1 cellular context compared by ENCODE assay signal in the genomic region with DNA sequence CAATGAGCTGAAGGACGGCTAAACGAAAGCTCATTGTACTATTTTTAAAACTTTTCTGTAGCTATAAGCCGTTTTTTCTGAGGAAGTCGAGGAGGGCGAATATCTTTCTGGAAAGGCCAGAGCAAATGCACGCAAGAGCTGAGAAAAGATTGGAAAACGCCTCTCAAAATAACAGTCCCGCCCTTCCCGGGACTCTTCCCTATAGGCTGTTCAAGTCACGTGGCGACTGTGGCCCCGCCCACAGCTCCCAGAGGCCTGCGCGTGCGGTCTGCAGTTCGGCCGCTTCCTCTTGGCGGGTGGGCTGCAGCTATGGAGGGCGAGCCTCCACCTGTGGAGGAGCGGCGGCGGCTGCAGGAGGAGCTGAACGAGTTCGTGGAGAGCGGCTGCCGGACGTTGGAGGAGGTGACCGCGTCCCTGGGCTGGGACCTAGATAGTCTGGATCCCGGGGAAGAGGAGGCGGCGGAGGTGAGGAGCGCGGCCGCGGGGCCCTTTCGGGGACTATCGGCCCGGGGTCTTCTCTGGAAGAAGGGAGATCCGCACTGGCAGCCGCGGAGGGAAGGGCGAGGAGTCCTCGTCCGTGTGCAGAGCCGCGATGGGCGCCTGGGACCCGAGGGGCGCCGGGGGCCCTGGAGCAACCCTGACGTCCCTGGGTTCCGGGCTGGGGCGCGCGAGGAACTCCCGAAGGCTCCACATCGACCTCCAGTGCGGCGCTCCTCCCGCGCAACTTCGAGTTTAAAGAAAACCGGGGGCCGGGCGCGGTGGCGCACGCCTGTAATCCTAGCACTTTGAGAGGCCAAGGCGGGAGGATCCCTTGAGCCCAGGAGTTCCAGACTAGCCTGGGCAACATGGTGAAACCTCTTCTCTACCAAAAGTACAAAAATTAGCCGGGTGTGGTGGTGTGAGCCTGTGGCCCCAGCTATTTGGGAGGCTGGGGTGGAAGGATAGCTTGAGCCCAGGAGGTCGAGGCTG.
A peak's percentile ranks its signal among the peaks of the same experiment; 100 is the strongest.
TF ChIP-seq lines count a peak whose summit lies in the region.

A gene with protein sequence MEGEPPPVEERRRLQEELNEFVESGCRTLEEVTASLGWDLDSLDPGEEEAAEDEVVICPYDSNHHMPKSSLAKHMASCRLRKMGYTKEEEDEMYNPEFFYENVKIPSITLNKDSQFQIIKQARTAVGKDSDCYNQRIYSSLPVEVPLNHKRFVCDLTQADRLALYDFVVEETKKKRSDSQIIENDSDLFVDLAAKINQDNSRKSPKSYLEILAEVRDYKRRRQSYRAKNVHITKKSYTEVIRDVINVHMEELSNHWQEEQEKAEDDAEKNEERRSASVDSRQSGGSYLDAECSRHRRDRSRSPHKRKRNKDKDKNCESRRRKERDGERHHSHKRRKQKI (plus strand): TSS at position 250 of the 969 bp plus-strand sequence. CDS start 60 bp downstream, at position 310.

TF ChIP-seq in HepG2, 621 proteins besides CTCF, POLR2A, EP300 and RAD21 (continued from another document):
- TF ChIP-seq ZNF577 (CRISPR knock-in tag; IDR thresholded peaks at IDR 0.05; ENCODE audit: borderline replicate concordance, low read depth) (0 out of 2 replicates have a peak, but pooled peaks have one; percentile 26), POLR2AphosphoS2 (IDR thresholded peaks at IDR 0.05; ENCODE audit: low read depth, low read length) (no peak), HIVEP1 (CRISPR knock-in tag; IDR thresholded peaks at IDR 0.05) (peak; percentile 82), SRSF9 (IDR thresholded peaks at IDR 0.05; ENCODE audit: borderline replicate concordance, insufficient read depth, low read depth, low read length, poor library complexity, severe bottlenecking) (no peak), SP2 (CRISPR knock-in tag; IDR thresholded peaks at IDR 0.05) (peak; percentile 49; the same call in 1 of the 2 replicates), WIZ (CRISPR knock-in tag; IDR thresholded peaks at IDR 0.05) (no peak; the same call in 1 of the 2 replicates), NR2F2 (IDR thresholded peaks at IDR 0.05; ENCODE audit: borderline replicate concordance, low read depth) (no peak), HOXD1 (CRISPR knock-in tag; IDR thresholded peaks at IDR 0.05) (no peak), ZNF772 (CRISPR knock-in tag; IDR thresholded peaks at IDR 0.05) (peak; percentile 97), KDM3A (CRISPR knock-in tag; IDR thresholded peaks at IDR 0.05; ENCODE audit: low read depth) (peak; percentile 73; the same call in 1 of the 2 replicates), NFYC (CRISPR knock-in tag; IDR thresholded peaks at IDR 0.05) (peak; percentile 97), ZBTB20 (CRISPR knock-in tag; IDR thresholded peaks at IDR 0.05; ENCODE audit: borderline replicate concordance, low read depth) (0 out of 2 replicates have a peak, but pooled peaks have one; percentile 34), ZFX (CRISPR knock-in tag; IDR thresholded peaks at IDR 0.05; ENCODE audit: low read depth) (peak; percentile 96), ZNF605 (CRISPR knock-in tag; IDR thresholded peaks at IDR 0.05) (peak; percentile 92), HOXA3 (CRISPR knock-in tag; IDR thresholded peaks at IDR 0.05) (peak; percentile 73; the same call in 1 of the 2 replicates), TEAD2 (CRISPR knock-in tag; IDR thresholded peaks at IDR 0.05) (no peak), ZNF20 (CRISPR knock-in tag; IDR thresholded peaks at IDR 0.05) (no peak), CC2D1A (CRISPR knock-in tag; IDR thresholded peaks at IDR 0.05) (no peak), NFE2L2 (IDR thresholded peaks at IDR 0.05; ENCODE audit: low read length) (no peak), ZNF780A (CRISPR knock-in tag; IDR thresholded peaks at IDR 0.05) (no peak; the same call in 1 of the 2 replicates)
- TF ChIP-seq, protein P1, sequence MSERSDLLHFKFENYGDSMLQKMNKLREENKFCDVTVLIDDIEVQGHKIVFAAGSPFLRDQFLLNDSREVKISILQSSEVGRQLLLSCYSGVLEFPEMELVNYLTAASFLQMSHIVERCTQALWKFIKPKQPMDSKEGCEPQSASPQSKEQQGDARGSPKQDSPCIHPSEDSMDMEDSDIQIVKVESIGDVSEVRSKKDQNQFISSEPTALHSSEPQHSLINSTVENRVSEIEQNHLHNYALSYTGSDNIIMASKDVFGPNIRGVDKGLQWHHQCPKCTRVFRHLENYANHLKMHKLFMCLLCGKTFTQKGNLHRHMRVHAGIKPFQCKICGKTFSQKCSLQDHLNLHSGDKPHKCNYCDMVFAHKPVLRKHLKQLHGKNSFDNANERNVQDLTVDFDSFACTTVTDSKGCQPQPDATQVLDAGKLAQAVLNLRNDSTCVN (CRISPR knock-in tag; IDR thresholded peaks at IDR 0.05; ENCODE audit: borderline replicate concordance) = peak; percentile 84
- TF ChIP-seq, protein P2, sequence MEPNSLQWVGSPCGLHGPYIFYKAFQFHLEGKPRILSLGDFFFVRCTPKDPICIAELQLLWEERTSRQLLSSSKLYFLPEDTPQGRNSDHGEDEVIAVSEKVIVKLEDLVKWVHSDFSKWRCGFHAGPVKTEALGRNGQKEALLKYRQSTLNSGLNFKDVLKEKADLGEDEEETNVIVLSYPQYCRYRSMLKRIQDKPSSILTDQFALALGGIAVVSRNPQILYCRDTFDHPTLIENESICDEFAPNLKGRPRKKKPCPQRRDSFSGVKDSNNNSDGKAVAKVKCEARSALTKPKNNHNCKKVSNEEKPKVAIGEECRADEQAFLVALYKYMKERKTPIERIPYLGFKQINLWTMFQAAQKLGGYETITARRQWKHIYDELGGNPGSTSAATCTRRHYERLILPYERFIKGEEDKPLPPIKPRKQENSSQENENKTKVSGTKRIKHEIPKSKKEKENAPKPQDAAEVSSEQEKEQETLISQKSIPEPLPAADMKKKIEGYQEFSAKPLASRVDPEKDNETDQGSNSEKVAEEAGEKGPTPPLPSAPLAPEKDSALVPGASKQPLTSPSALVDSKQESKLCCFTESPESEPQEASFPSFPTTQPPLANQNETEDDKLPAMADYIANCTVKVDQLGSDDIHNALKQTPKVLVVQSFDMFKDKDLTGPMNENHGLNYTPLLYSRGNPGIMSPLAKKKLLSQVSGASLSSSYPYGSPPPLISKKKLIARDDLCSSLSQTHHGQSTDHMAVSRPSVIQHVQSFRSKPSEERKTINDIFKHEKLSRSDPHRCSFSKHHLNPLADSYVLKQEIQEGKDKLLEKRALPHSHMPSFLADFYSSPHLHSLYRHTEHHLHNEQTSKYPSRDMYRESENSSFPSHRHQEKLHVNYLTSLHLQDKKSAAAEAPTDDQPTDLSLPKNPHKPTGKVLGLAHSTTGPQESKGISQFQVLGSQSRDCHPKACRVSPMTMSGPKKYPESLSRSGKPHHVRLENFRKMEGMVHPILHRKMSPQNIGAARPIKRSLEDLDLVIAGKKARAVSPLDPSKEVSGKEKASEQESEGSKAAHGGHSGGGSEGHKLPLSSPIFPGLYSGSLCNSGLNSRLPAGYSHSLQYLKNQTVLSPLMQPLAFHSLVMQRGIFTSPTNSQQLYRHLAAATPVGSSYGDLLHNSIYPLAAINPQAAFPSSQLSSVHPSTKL (CRISPR knock-in tag; IDR thresholded peaks at IDR 0.05) = peak; percentile 52; the same call in 1 of the 2 replicates
- TF ChIP-seq, protein P3, sequence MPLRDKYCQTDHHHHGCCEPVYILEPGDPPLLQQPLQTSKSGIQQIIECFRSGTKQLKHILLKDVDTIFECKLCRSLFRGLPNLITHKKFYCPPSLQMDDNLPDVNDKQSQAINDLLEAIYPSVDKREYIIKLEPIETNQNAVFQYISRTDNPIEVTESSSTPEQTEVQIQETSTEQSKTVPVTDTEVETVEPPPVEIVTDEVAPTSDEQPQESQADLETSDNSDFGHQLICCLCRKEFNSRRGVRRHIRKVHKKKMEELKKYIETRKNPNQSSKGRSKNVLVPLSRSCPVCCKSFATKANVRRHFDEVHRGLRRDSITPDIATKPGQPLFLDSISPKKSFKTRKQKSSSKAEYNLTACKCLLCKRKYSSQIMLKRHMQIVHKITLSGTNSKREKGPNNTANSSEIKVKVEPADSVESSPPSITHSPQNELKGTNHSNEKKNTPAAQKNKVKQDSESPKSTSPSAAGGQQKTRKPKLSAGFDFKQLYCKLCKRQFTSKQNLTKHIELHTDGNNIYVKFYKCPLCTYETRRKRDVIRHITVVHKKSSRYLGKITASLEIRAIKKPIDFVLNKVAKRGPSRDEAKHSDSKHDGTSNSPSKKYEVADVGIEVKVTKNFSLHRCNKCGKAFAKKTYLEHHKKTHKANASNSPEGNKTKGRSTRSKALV (CRISPR knock-in tag; IDR thresholded peaks at IDR 0.05) = peak; percentile 85
- TF ChIP-seq, protein P4, sequence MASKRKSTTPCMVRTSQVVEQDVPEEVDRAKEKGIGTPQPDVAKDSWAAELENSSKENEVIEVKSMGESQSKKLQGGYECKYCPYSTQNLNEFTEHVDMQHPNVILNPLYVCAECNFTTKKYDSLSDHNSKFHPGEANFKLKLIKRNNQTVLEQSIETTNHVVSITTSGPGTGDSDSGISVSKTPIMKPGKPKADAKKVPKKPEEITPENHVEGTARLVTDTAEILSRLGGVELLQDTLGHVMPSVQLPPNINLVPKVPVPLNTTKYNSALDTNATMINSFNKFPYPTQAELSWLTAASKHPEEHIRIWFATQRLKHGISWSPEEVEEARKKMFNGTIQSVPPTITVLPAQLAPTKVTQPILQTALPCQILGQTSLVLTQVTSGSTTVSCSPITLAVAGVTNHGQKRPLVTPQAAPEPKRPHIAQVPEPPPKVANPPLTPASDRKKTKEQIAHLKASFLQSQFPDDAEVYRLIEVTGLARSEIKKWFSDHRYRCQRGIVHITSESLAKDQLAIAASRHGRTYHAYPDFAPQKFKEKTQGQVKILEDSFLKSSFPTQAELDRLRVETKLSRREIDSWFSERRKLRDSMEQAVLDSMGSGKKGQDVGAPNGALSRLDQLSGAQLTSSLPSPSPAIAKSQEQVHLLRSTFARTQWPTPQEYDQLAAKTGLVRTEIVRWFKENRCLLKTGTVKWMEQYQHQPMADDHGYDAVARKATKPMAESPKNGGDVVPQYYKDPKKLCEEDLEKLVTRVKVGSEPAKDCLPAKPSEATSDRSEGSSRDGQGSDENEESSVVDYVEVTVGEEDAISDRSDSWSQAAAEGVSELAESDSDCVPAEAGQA (IDR thresholded peaks at IDR 0.05; ENCODE audit: low read depth) = no peak
- TF ChIP-seq, protein P4 (CRISPR knock-in tag; IDR thresholded peaks at IDR 0.05; ENCODE audit: borderline replicate concordance) = no peak
- TF ChIP-seq, protein P5, sequence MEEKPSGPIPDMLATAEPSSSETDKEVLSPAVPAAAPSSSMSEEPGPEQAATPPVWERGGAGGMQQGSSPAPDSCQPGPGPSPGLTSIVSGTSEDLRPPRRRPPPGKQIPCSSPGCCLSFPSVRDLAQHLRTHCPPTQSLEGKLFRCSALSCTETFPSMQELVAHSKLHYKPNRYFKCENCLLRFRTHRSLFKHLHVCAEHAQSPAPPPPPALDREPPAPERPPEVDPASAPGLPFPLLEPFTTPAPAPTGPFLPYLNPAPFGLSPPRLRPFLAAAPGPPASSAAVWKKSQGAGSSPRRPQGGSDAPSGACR (CRISPR knock-in tag; IDR thresholded peaks at IDR 0.05) = no peak
- TF ChIP-seq, protein P6, sequence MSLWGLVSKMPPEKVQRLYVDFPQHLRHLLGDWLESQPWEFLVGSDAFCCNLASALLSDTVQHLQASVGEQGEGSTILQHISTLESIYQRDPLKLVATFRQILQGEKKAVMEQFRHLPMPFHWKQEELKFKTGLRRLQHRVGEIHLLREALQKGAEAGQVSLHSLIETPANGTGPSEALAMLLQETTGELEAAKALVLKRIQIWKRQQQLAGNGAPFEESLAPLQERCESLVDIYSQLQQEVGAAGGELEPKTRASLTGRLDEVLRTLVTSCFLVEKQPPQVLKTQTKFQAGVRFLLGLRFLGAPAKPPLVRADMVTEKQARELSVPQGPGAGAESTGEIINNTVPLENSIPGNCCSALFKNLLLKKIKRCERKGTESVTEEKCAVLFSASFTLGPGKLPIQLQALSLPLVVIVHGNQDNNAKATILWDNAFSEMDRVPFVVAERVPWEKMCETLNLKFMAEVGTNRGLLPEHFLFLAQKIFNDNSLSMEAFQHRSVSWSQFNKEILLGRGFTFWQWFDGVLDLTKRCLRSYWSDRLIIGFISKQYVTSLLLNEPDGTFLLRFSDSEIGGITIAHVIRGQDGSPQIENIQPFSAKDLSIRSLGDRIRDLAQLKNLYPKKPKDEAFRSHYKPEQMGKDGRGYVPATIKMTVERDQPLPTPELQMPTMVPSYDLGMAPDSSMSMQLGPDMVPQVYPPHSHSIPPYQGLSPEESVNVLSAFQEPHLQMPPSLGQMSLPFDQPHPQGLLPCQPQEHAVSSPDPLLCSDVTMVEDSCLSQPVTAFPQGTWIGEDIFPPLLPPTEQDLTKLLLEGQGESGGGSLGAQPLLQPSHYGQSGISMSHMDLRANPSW (CRISPR knock-in tag; IDR thresholded peaks at IDR 0.05; ENCODE audit: borderline replicate concordance) = no peak
- TF ChIP-seq, protein P7, sequence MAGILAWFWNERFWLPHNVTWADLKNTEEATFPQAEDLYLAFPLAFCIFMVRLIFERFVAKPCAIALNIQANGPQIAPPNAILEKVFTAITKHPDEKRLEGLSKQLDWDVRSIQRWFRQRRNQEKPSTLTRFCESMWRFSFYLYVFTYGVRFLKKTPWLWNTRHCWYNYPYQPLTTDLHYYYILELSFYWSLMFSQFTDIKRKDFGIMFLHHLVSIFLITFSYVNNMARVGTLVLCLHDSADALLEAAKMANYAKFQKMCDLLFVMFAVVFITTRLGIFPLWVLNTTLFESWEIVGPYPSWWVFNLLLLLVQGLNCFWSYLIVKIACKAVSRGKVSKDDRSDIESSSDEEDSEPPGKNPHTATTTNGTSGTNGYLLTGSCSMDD (CRISPR knock-in tag; IDR thresholded peaks at IDR 0.05) = no peak
